ENCODE assay signal across 2 cellular contexts in the genomic region with DNA sequence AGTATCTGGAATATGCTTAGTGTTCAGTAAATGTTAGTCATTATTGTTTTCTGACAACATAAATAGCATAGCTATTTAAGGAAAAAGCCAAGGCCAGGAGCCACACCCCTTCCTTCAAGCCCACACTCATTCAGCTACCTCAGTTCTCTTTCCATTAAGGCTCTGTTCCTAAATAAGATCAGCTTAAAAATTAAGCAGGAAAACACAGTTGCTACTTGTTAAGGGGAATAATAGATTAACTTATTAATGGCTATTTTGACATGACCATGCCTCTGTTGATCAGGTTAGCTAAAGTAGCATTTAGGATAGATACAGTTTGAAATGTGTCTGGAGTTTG.
TF ChIP-seq lines count a peak whose summit lies in the region.

No MANE protein-coding gene starts in this region.

TF ChIP-seq in endothelial cell of umbilical vein, 7 proteins besides CTCF, POLR2A, EP300 and RAD21 (continued from another document):
- no peak for TF ChIP-seq JUN (IDR thresholded peaks at IDR 0.05; ENCODE audit: borderline replicate concordance, insufficient read depth, insufficient read length, low read depth)
TF ChIP-seq in endothelial cell of umbilical vein: peak in this region for 0.

TF ChIP-seq in neural cell, 6 proteins besides CTCF, POLR2A, EP300 and RAD21 (continued from another document):
- TF ChIP-seq, protein P1, sequence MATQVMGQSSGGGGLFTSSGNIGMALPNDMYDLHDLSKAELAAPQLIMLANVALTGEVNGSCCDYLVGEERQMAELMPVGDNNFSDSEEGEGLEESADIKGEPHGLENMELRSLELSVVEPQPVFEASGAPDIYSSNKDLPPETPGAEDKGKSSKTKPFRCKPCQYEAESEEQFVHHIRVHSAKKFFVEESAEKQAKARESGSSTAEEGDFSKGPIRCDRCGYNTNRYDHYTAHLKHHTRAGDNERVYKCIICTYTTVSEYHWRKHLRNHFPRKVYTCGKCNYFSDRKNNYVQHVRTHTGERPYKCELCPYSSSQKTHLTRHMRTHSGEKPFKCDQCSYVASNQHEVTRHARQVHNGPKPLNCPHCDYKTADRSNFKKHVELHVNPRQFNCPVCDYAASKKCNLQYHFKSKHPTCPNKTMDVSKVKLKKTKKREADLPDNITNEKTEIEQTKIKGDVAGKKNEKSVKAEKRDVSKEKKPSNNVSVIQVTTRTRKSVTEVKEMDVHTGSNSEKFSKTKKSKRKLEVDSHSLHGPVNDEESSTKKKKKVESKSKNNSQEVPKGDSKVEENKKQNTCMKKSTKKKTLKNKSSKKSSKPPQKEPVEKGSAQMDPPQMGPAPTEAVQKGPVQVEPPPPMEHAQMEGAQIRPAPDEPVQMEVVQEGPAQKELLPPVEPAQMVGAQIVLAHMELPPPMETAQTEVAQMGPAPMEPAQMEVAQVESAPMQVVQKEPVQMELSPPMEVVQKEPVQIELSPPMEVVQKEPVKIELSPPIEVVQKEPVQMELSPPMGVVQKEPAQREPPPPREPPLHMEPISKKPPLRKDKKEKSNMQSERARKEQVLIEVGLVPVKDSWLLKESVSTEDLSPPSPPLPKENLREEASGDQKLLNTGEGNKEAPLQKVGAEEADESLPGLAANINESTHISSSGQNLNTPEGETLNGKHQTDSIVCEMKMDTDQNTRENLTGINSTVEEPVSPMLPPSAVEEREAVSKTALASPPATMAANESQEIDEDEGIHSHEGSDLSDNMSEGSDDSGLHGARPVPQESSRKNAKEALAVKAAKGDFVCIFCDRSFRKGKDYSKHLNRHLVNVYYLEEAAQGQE (IDR thresholded peaks at IDR 0.05; ENCODE audit: borderline replicate concordance): no peak
- TF ChIP-seq TAF1 (IDR thresholded peaks at IDR 0.05; ENCODE audit: low read depth): no peak
